In genomic region chr20:43913291-43914025, GRCh38 we compare ENCODE assay signal across 13 cellular contexts. TPM values are rescaled to one million over a fixed set of nuclear protein-coding genes. Genes with fewer than 3 reads are reported as not detected.
DNase-seq lines count a peak whose midpoint lies in the region; ATAC-seq and TF ChIP-seq lines count a peak whose summit lies in the region.
"Had no signal": no experiment of that assay in that cellular context is flagged by ENCODE, and none has a peak within 500 bp of the region (broad histone marks: within the 10 kb centered on the region; RNA-seq: fewer than 3 reads in every experiment).

No MANE protein-coding gene starts in this region.

- peaks cover 17% of the 10 kb centered on the region for H3K9me3 Mint-ChIP-seq in activated naive CD4-positive, alpha-beta T cell treated with anti-CD3 and anti-CD28 coated beads for 36 hours
- H3K9me3 Mint-ChIP-seq in activated naive CD4-positive, alpha-beta T cell treated with anti-CD3 and anti-CD28 coated beads, Interleukin-2, amount 50 U/mL, for 72 hours, result peaks cover 0 to 22% of the 10 kb centered on the region in 2 donors
- peaks cover 40% of the 10 kb centered on the region for H3K9me3 Mint-ChIP-seq in T-helper 2 cell treated with Interferon-gamma antibody and Interleukin-4, amounts not matched to agents 5 μg/mL and 100 μg/mL, for 36 hours
- H3K9me3 Mint-ChIP-seq in endodermal cell, result peaks cover 8% of the 10 kb centered on the region
- H3K9me3 Mint-ChIP-seq in stimulated activated naive B cell treated with anti-CD40 and anti-IgM and Interleukin-4, amounts not matched to agents 10 μg/mL and 1 μg/mL and 100 μg/mL, for 72 hours, result peaks cover 17 to 19% of the 10 kb centered on the region in 2 donors

- intact Hi-C loops in activated naive CD4-positive, alpha-beta T cell treated with anti-CD3 and anti-CD28 coated beads for 36 hours (cut with micrococcal nuclease), result loop anchor here (2.0 kb wide), 1 partner anchor 41 kb away; no protein-coding TSS in a partner anchor
- intact Hi-C loops in mucosa of descending colon (cut with DNase I, micrococcal nuclease), result no loop called here

- H3K4me3 Mint-ChIP-seq in activated naive CD4-positive, alpha-beta T cell treated with anti-CD3 and anti-CD28 coated beads for 36 hours, result peak overlapping the region; percentile 47
- peak overlapping the region; percentile 75 for H3K4me3 Mint-ChIP-seq in T-helper 2 cell treated with Interferon-gamma antibody and Interleukin-4, amounts not matched to agents 5 μg/mL and 100 μg/mL, for 36 hours
- peak overlapping the region; percentile 53 for H3K4me3 Mint-ChIP-seq in endodermal cell
- peak overlapping the region; percentile 49 to 60 for H3K4me3 Mint-ChIP-seq in stimulated activated naive B cell treated with anti-CD40 and anti-IgM and Interleukin-4, amounts not matched to agents 10 μg/mL and 1 μg/mL and 100 μg/mL, for 72 hours

- no peak overlapping the region for H3K9ac ChIP-seq in endodermal cell (ENCODE audit: extremely low read depth, low read length, poor library complexity, severe bottlenecking)

- CTCF ChIA-PET in activated naive CD4-positive, alpha-beta T cell treated with anti-CD3 and anti-CD28 coated beads for 36 hours (lab: Charles Lee), result interaction anchor here (0.9 kb wide), 1 partner anchor 41 kb away, joined by 3 read pairs; no protein-coding TSS in a partner anchor

- H3K36me3 ChIP-seq in endodermal cell (ENCODE audit: control insufficient read depth, insufficient read depth, low read length) (no peaks in the 10 kb centered on the region), mucosa of descending colon (ENCODE audit: low read depth) (no peaks in the 10 kb centered on the region)
- H3K36me3 ChIP-seq: lower lobe of right lung, SJCRH30 had no signal

- peaks cover 44% of the 10 kb centered on the region for H3K27me3 ChIP-seq in endodermal cell (ENCODE audit: control insufficient read depth, insufficient read depth, low read length, poor library complexity, severe bottlenecking)
- H3K27me3 ChIP-seq: SJCRH30 had no signal

- no peaks in the 10 kb centered on the region for H3K9me3 ChIP-seq in endodermal cell (ENCODE audit: control insufficient read depth, low read length)
- H3K9me3 ChIP-seq in mucosa of descending colon, result no peaks in the 10 kb centered on the region

- H3K27ac ChIP-seq in endodermal cell (ENCODE audit: low read depth, low read length), result no peak overlapping the region
- H3K27ac ChIP-seq: lower lobe of right lung, SJCRH30 had no signal

- H3K27me3 Mint-ChIP-seq in activated naive CD4-positive, alpha-beta T cell treated with anti-CD3 and anti-CD28 coated beads for 36 hours (ENCODE audit: low read depth), result peaks cover 43% of the 10 kb centered on the region
- peaks cover 44% of the 10 kb centered on the region for H3K27me3 Mint-ChIP-seq in T-helper 2 cell treated with Interferon-gamma antibody and Interleukin-4, amounts not matched to agents 5 μg/mL and 100 μg/mL, for 36 hours (ENCODE audit: low read depth)
- peaks cover 59% of the 10 kb centered on the region for H3K27me3 Mint-ChIP-seq in endodermal cell (ENCODE audit: insufficient read depth)
- peaks cover 48 to 58% of the 10 kb centered on the region in 2 donors for H3K27me3 Mint-ChIP-seq in stimulated activated naive B cell treated with anti-CD40 and anti-IgM and Interleukin-4, amounts not matched to agents 10 μg/mL and 1 μg/mL and 100 μg/mL, for 72 hours

- H3K27ac Mint-ChIP-seq in activated naive CD4-positive, alpha-beta T cell treated with anti-CD3 and anti-CD28 coated beads for 36 hours, result no peak overlapping the region
- H3K27ac Mint-ChIP-seq in activated naive CD4-positive, alpha-beta T cell treated with anti-CD3 and anti-CD28 coated beads, Interleukin-2, amount 50 U/mL, for 72 hours, result no peak overlapping the region
- H3K27ac Mint-ChIP-seq in T-helper 2 cell treated with Interferon-gamma antibody and Interleukin-4, amounts not matched to agents 5 μg/mL and 100 μg/mL, for 36 hours, result peak overlapping the region; percentile 47
- no peak overlapping the region for H3K27ac Mint-ChIP-seq in endodermal cell
- no peak overlapping the region for H3K27ac Mint-ChIP-seq in stimulated activated naive B cell treated with anti-CD40 and anti-IgM and Interleukin-4, amounts not matched to agents 10 μg/mL and 1 μg/mL and 100 μg/mL, for 72 hours

- H3K4me3 ChIP-seq in endodermal cell (ENCODE audit: low read length) (no peak overlapping the region), mucosa of descending colon (no peak overlapping the region)

- TF ChIP-seq CTCF in endodermal cell (conservative IDR thresholded peaks at IDR 0.05) (no peak), mucosa of descending colon (IDR thresholded peaks at IDR 0.05) (no peak)

- peaks cover 2% of the 10 kb centered on the region for H3K36me3 Mint-ChIP-seq in activated naive CD4-positive, alpha-beta T cell treated with anti-CD3 and anti-CD28 coated beads for 36 hours (ENCODE audit: low read depth)
- peaks cover 22 to 44% of the 10 kb centered on the region in 2 donors for H3K36me3 Mint-ChIP-seq in activated naive CD4-positive, alpha-beta T cell treated with anti-CD3 and anti-CD28 coated beads, Interleukin-2, amount 50 U/mL, for 72 hours
- peaks cover 18% of the 10 kb centered on the region for H3K36me3 Mint-ChIP-seq in T-helper 2 cell treated with Interferon-gamma antibody and Interleukin-4, amounts not matched to agents 5 μg/mL and 100 μg/mL, for 36 hours (ENCODE audit: low read depth)
- H3K36me3 Mint-ChIP-seq in endodermal cell (ENCODE audit: low read depth), result no peaks in the 10 kb centered on the region
- H3K36me3 Mint-ChIP-seq in stimulated activated naive B cell treated with anti-CD40 and anti-IgM and Interleukin-4, amounts not matched to agents 10 μg/mL and 1 μg/mL and 100 μg/mL, for 72 hours, result peaks cover 0 to 16% of the 10 kb centered on the region in 2 donors

- H3K4me1 ChIP-seq in endodermal cell (ENCODE audit: control insufficient read depth, insufficient read depth, low read length), result no peaks in the 10 kb centered on the region
- H3K4me1 ChIP-seq in mucosa of descending colon (ENCODE audit: low read depth), result peaks cover 9% of the 10 kb centered on the region
- H3K4me1 ChIP-seq: SJCRH30 had no signal

- DNase-seq in activated naive CD4-positive, alpha-beta T cell treated with anti-CD3 and anti-CD28 coated beads for 36 hours, result no peak
- no peak for DNase-seq in activated naive CD4-positive, alpha-beta T cell treated with anti-CD3 and anti-CD28 coated beads, Interleukin-2, amount 50 U/mL, for 72 hours (ENCODE audit: low spot score in 2 of 2)
- no peak for DNase-seq in T-helper 2 cell treated with Interferon-gamma antibody and Interleukin-4, amounts not matched to agents 5 μg/mL and 100 μg/mL, for 36 hours (ENCODE audit: low spot score)
- peak; percentile 44 for DNase-seq in endodermal cell
- no peak for DNase-seq in stimulated activated naive B cell treated with anti-CD40 and anti-IgM and Interleukin-4, amounts not matched to agents 10 μg/mL and 1 μg/mL and 100 μg/mL, for 72 hours
- DNase-seq in DMS53 treated with DMSO at 0.1 percent for 48 hours (lab: John Stamatoyannopoulos, UW; ENCODE audit: unreplicated experiment), result no peak
- no peak for DNase-seq in mucosa of descending colon
- no peak for DNase-seq in NCI-H1417 (lab: John Stamatoyannopoulos, UW)
- DNase-seq: activated gamma-delta T cell treated with Interleukin-2 at 50 U/mL for 16 hours, DMS79 treated with DMSO at 0.1 percent for 48 hours, lower lobe of right lung, NCI-H2081 had no signal

- peaks cover 32% of the 10 kb centered on the region for H3K4me1 Mint-ChIP-seq in activated naive CD4-positive, alpha-beta T cell treated with anti-CD3 and anti-CD28 coated beads for 36 hours (ENCODE audit: low read depth)
- peaks cover 22% of the 10 kb centered on the region for H3K4me1 Mint-ChIP-seq in T-helper 2 cell treated with Interferon-gamma antibody and Interleukin-4, amounts not matched to agents 5 μg/mL and 100 μg/mL, for 36 hours (ENCODE audit: low read depth)
- peaks cover 12% of the 10 kb centered on the region for H3K4me1 Mint-ChIP-seq in endodermal cell
- H3K4me1 Mint-ChIP-seq in stimulated activated naive B cell treated with anti-CD40 and anti-IgM and Interleukin-4, amounts not matched to agents 10 μg/mL and 1 μg/mL and 100 μg/mL, for 72 hours, result peaks cover 31 to 41% of the 10 kb centered on the region in 2 donors

- 90 to 100% methylated on average over 2 to 3 of the region's 3 CpGs for WGBS in endodermal cell (ENCODE audit: insufficient coverage in 1 of 2, insufficient read length in 1 of 2), 2 experiments

- ATAC-seq in activated naive CD4-positive, alpha-beta T cell treated with anti-CD3 and anti-CD28 coated beads, Interleukin-2, amount 50 U/mL, for 72 hours, result no peak
- no peak for ATAC-seq in stimulated activated naive B cell treated with anti-CD40 and anti-IgM and Interleukin-4, amounts not matched to agents 10 μg/mL and 1 μg/mL and 100 μg/mL, for 72 hours (replicated peaks)
- no peak for ATAC-seq in mucosa of descending colon

RNA-seq across cellular contexts. Expression of gene TOX2, which starts 1.2 kb away (rescaled TPM):
- total RNA-seq in activated naive CD4-positive, alpha-beta T cell treated with anti-CD3 and anti-CD28 coated beads for 36 hours, result 1 to 10 TPM; 1.2 to 1.6 TPM
- 1 to 10 TPM; 1.5 to 3.6 TPM for total RNA-seq in activated naive CD4-positive, alpha-beta T cell treated with anti-CD3 and anti-CD28 coated beads, Interleukin-2, amount 50 U/mL, for 72 hours
- total RNA-seq in endodermal cell (1 to 10 TPM; 2.4 to 3.4 TPM), mucosa of descending colon (1 to 10 TPM; 2.9 to 6.1 (median 5.5) TPM)
- polyA plus RNA-seq in endodermal cell (2013, experiment 1 of 2), result 8.9 TPM
- 8.2 TPM for polyA plus RNA-seq in endodermal cell (2013, experiment 2 of 2)
